8 cellular contexts compared by ENCODE assay signal in genomic region chrX:71128915-71129765, GRCh38. TPM values are rescaled to one million over a fixed set of nuclear protein-coding genes. Genes with fewer than 3 reads are reported as not detected.
DNase-seq lines count a peak whose midpoint lies in the region; ATAC-seq, FAIRE-seq and TF ChIP-seq lines count a peak whose summit lies in the region.

No MANE protein-coding gene starts in this region.

- peaks cover 7 to 22% of the 10 kb centered on the region in 2 donors for H3K36me3 Mint-ChIP-seq in naive B cell
- peaks cover 41 to 44% of the 10 kb centered on the region in 2 donors for H3K36me3 Mint-ChIP-seq in stimulated activated naive B cell treated with anti-CD40 and anti-IgM and Interleukin-4, amounts not matched to agents 10 μg/mL and 1 μg/mL and 100 μg/mL, for 72 hours

- peaks cover 0 to 3% (median 0%) of the 10 kb centered on the region in 7 donors for H3K9me3 Mint-ChIP-seq in naive B cell
- H3K9me3 Mint-ChIP-seq in stimulated activated naive B cell treated with anti-CD40 and anti-IgM and Interleukin-4, amounts not matched to agents 10 μg/mL and 1 μg/mL and 100 μg/mL, for 72 hours = no peaks in the 10 kb centered on the region

- no peak overlapping the region for H3K4me3 ChIP-seq in HEK293 (ENCODE audit: low read depth, low read length)
- H3K4me3 ChIP-seq in endothelial cell of umbilical vein (replicated peaks in 1 of 3; ENCODE audit: insufficient read depth in 1 of 3, low read depth in 1 of 3, low read length in 3 of 3) = no peak overlapping the region

- ATAC-seq in naive B cell (ENCODE audit: low read depth in 2 of 2) = peak; percentile 87 to 94
- peak; percentile 83 to 92 for ATAC-seq in stimulated activated naive B cell treated with anti-CD40 and anti-IgM and Interleukin-4, amounts not matched to agents 10 μg/mL and 1 μg/mL and 100 μg/mL, for 72 hours (replicated peaks)

- H3K4me1 Mint-ChIP-seq in naive B cell = peaks cover 6 to 15% (median 12%) of the 10 kb centered on the region in 3 donors
- H3K4me1 Mint-ChIP-seq in stimulated activated naive B cell treated with anti-CD40 and anti-IgM and Interleukin-4, amounts not matched to agents 10 μg/mL and 1 μg/mL and 100 μg/mL, for 72 hours = peaks cover 18 to 20% of the 10 kb centered on the region in 2 donors

- dilution Hi-C loops in endothelial cell of umbilical vein (cut with MboI; ENCODE audit: extremely low pct_ligation_motif_present, low sequenced_read_pairs) = no loop called here

- H3K4me2 ChIP-seq in endothelial cell of umbilical vein (ENCODE audit: insufficient read depth, low read length) = no peak overlapping the region

- H3K79me2 ChIP-seq in endothelial cell of umbilical vein (ENCODE audit: control insufficient read depth, insufficient read depth, low read length) = no peaks in the 10 kb centered on the region

- H4K20me1 ChIP-seq in endothelial cell of umbilical vein (replicated peaks; ENCODE audit: control insufficient read depth, extremely low read depth, insufficient read depth, low read length) = no peaks in the 10 kb centered on the region

- peak overlapping the region in 1 of 8 donors; percentile 1 for H3K4me3 Mint-ChIP-seq in naive B cell
- H3K4me3 Mint-ChIP-seq in stimulated activated naive B cell treated with anti-CD40 and anti-IgM and Interleukin-4, amounts not matched to agents 10 μg/mL and 1 μg/mL and 100 μg/mL, for 72 hours = no peak overlapping the region

- CTCF ChIA-PET in HEK293 (lab: Yijun Ruan, JAX) (interaction anchor here (0.5 to 2.8 kb wide), 14 partner anchors 10 to 975 kb away, joined by 3 to 24 read pairs (median 4); partner anchors contain the start of gene MED12), endothelial cell of umbilical vein (lab: Charles Lee) (interaction anchor here (0.6 to 1.6 kb wide), 6 partner anchors 11 to 159 kb away, joined by 3 to 10 read pairs (median 4); partner anchors contain the start of gene MED12)

- H3K9me1 ChIP-seq in endothelial cell of umbilical vein (replicated peaks; ENCODE audit: control insufficient read depth, extremely low read depth, insufficient read depth, low read length) = no peaks in the 10 kb centered on the region

- POLR2A ChIA-PET in HEK293 (lab: Yijun Ruan, JAX) = no interaction called here
- POLR2A ChIA-PET in endothelial cell of umbilical vein (lab: Charles Lee) = no interaction called here

- H3K27me3 Mint-ChIP-seq in naive B cell = no peaks in the 10 kb centered on the region
- H3K27me3 Mint-ChIP-seq in stimulated activated naive B cell treated with anti-CD40 and anti-IgM and Interleukin-4, amounts not matched to agents 10 μg/mL and 1 μg/mL and 100 μg/mL, for 72 hours = peaks cover 0 to 5% of the 10 kb centered on the region in 2 donors

- H3K27ac ChIP-seq in HEK293 (ENCODE audit: extremely low read depth, low read depth, low read length) (no peak overlapping the region), endothelial cell of umbilical vein (ENCODE audit: insufficient read depth, low read depth, low read length) (no peak overlapping the region)

- TF ChIP-seq CTCF in HEK293 (tag by site-specific recombination; IDR thresholded peaks at IDR 0.05) (peak; percentile 83), endothelial cell of umbilical vein (IDR thresholded peaks at IDR 0.05; ENCODE audit: extremely low read depth in 1 of 2, insufficient read depth in 1 of 2, low read depth in 1 of 2, low read length in 2 of 2) (peak; percentile 70 to 73)

- TSS peak; percentile 7 for BruUV-seq in endothelial cell of umbilical vein (replicated peaks; lab: Mats Ljungman, UMichigan)

- H3K27me3 ChIP-seq in endothelial cell of umbilical vein (ENCODE audit: control insufficient read depth in 2 of 2, insufficient read depth in 2 of 2, low read length in 2 of 2) = no peaks in the 10 kb centered on the region

- no peaks in the 10 kb centered on the region for H3K9me3 ChIP-seq in HEK293 (ENCODE audit: control insufficient read depth, insufficient read depth, low read depth, low read length)
- no peaks in the 10 kb centered on the region for H3K9me3 ChIP-seq in endothelial cell of umbilical vein (replicated peaks; ENCODE audit: control insufficient read depth, insufficient read depth, low read length)

- H3K36me3 ChIP-seq in HEK293 (ENCODE audit: control insufficient read depth in 2 of 2, insufficient read depth in 1 of 2, low read length in 2 of 2) (peaks cover 16 to 96% of the 10 kb centered on the region in 2 experiments), endothelial cell of umbilical vein (ENCODE audit: control insufficient read depth in 2 of 2, extremely low read depth in 1 of 2, insufficient read depth in 2 of 2, low read length in 2 of 2) (peaks cover 9 to 60% of the 10 kb centered on the region in 2 experiments)

- no peak for TF ChIP-seq POLR2A in endothelial cell of umbilical vein (IDR thresholded peaks at IDR 0.05; ENCODE audit: low read depth, low read length)

- peak; percentile 84 for FAIRE-seq in endothelial cell of umbilical vein (lab: Jason Lieb, UNC)

- no peak overlapping the region for H3K9ac ChIP-seq in endothelial cell of umbilical vein (replicated peaks; ENCODE audit: extremely low read depth, insufficient read depth, low read length)

- H3K4me1 ChIP-seq in HEK293 (ENCODE audit: control insufficient read depth, insufficient read depth, low read length) (no peaks in the 10 kb centered on the region), endothelial cell of umbilical vein (ENCODE audit: control insufficient read depth, extremely low read depth, insufficient read depth, low read length) (no peaks in the 10 kb centered on the region)

- intact Hi-C loops in endothelial cell of umbilical vein (cut with micrococcal nuclease) = loop anchor here (1.0 to 5.0 kb wide), 5 partner anchors 11 to 362 kb away; partner anchors contain the start of genes MED12 and SNX12

- H3K27ac Mint-ChIP-seq in naive B cell = peak overlapping the region; percentile 51 to 95 (median 76)
- H3K27ac Mint-ChIP-seq in stimulated activated naive B cell treated with anti-CD40 and anti-IgM and Interleukin-4, amounts not matched to agents 10 μg/mL and 1 μg/mL and 100 μg/mL, for 72 hours = peak overlapping the region; percentile 70

- DNase-seq in EL (peak; percentile 37), NOMO-1 treated with DMSO at 0.1 percent for 48 hours (lab: John Stamatoyannopoulos, UW; ENCODE audit: unreplicated experiment) (peak; percentile 36), endothelial cell of umbilical vein (ENCODE audit: low read depth, low spot score) (peak; percentile 64), naive B cell (peak; percentile 65), DMS79 (lab: John Stamatoyannopoulos, UW) (no peak)
- DNase-seq in activated CD8-positive, alpha-beta memory T cell treated with anti-CD3 and anti-CD28 coated beads, Interleukin-2, amount 50 U/mL, for 48 hours = peak; percentile 82
- DNase-seq in stimulated activated naive B cell treated with anti-CD40 and anti-IgM and Interleukin-4, amounts not matched to agents 10 μg/mL and 1 μg/mL and 100 μg/mL, for 72 hours = peak; percentile 48

- H2AFZ ChIP-seq in endothelial cell of umbilical vein (ENCODE audit: low read depth, low read length) = no peak overlapping the region

RNA-seq across cellular contexts. Expression of gene MED12, which starts 10.7 kb away (rescaled TPM):
- 61.4 and 65.3 TPM in 2 replicates for total RNA-seq in endothelial cell of umbilical vein
- polyA plus RNA-seq in endothelial cell of umbilical vein = 27.4 and 28.1 TPM in 2 replicates
- 17.7 and 19.2 TPM in 2 replicates for polyA plus RNA-seq in endothelial cell of umbilical vein (2011; cell fraction: cytosol; rRNA removed)
- 88.6 and 113 TPM in 2 replicates for polyA plus RNA-seq in endothelial cell of umbilical vein (2011; cell fraction: nucleus; rRNA removed)
- 28.6 and 35.5 TPM in 2 replicates for polyA plus RNA-seq in endothelial cell of umbilical vein (2012)
- polyA minus RNA-seq in endothelial cell of umbilical vein = 123 and 148 TPM in 2 replicates
- polyA minus RNA-seq in endothelial cell of umbilical vein (2011; cell fraction: cytosol; rRNA and poly(A)+ RNA removed) = 26.2 TPM
- polyA minus RNA-seq in endothelial cell of umbilical vein (2011; cell fraction: nucleus; rRNA and poly(A)+ RNA removed) = 101 and 112 TPM in 2 replicates
- polyA plus RNA-seq in naive B cell (ENCODE audit: low read depth in 6 of 6) = 10 to 100 TPM in 2 of 6 donors, 1 to 10 TPM in 4; 7.2 to 20.3 (median 9.0) TPM

RNA-seq across cellular contexts. Expression of gene NLGN3, which starts 15.5 kb away (rescaled TPM):
- total RNA-seq in endothelial cell of umbilical vein = 0.40 and 0.85 TPM in 2 replicates
- polyA plus RNA-seq in endothelial cell of umbilical vein (0.37 and 0.40 TPM in 2 replicates), naive B cell (ENCODE audit: low read depth in 6 of 6) (under 1 TPM in 2 of 6 donors, not detected in 4; 0.09 to 0.35 TPM)
- polyA plus RNA-seq in endothelial cell of umbilical vein (2011; cell fraction: cytosol; rRNA removed) = 0.10 and 0.17 TPM in 2 replicates
- 1.1 and 1.6 TPM in 2 replicates for polyA plus RNA-seq in endothelial cell of umbilical vein (2011; cell fraction: nucleus; rRNA removed)
- 0.31 and 0.48 TPM in 2 replicates for polyA plus RNA-seq in endothelial cell of umbilical vein (2012)
- 0.28 and 0.85 TPM in 2 replicates for polyA minus RNA-seq in endothelial cell of umbilical vein
- polyA minus RNA-seq in endothelial cell of umbilical vein (2011; cell fraction: cytosol; rRNA and poly(A)+ RNA removed) = 0.41 TPM
- polyA minus RNA-seq in endothelial cell of umbilical vein (2011; cell fraction: nucleus; rRNA and poly(A)+ RNA removed) = 0.67 and 1.4 TPM in 2 replicates

RNA-seq across cellular contexts. Expression of gene IL2RG, which starts 17.8 kb away (rescaled TPM):
- not detected in 2 replicates for total RNA-seq in endothelial cell of umbilical vein
- polyA plus RNA-seq in endothelial cell of umbilical vein = 0.07 TPM in 1 of 2 replicates, not detected in the other
- not detected in 2 replicates for polyA plus RNA-seq in endothelial cell of umbilical vein (2011; cell fraction: cytosol; rRNA removed)
- not detected in 2 replicates for polyA plus RNA-seq in endothelial cell of umbilical vein (2011; cell fraction: nucleus; rRNA removed)
- polyA plus RNA-seq in endothelial cell of umbilical vein (2012) = not detected in 2 replicates
- 2.5 TPM in 1 of 2 replicates, not detected in the other for polyA minus RNA-seq in endothelial cell of umbilical vein
- polyA minus RNA-seq in endothelial cell of umbilical vein (2011; cell fraction: cytosol; rRNA and poly(A)+ RNA removed) = not detected
- polyA minus RNA-seq in endothelial cell of umbilical vein (2011; cell fraction: nucleus; rRNA and poly(A)+ RNA removed) = not detected in 2 replicates
- polyA plus RNA-seq in naive B cell (ENCODE audit: low read depth in 6 of 6) = 1,000 to 10,000 TPM in 1 of 6 donors, 100 to 1,000 TPM in 5; 789 to 1,133 (median 826) TPM

RNA-seq across cellular contexts. Expression of gene CXorf65, which starts 22.6 kb away (rescaled TPM):
- not detected in 2 replicates for total RNA-seq in endothelial cell of umbilical vein
- polyA plus RNA-seq in endothelial cell of umbilical vein (not detected in 2 replicates), naive B cell (ENCODE audit: low read depth in 6 of 6) (1 to 10 TPM in 5 of 6 donors, under 1 TPM in 1; 0.46 to 6.2 (median 2.0) TPM)
- polyA plus RNA-seq in endothelial cell of umbilical vein (2011; cell fraction: cytosol; rRNA removed) = not detected in 2 replicates
- polyA plus RNA-seq in endothelial cell of umbilical vein (2011; cell fraction: nucleus; rRNA removed) = not detected in 2 replicates
- polyA plus RNA-seq in endothelial cell of umbilical vein (2012) = not detected in 2 replicates
- polyA minus RNA-seq in endothelial cell of umbilical vein = not detected in 2 replicates
- not detected for polyA minus RNA-seq in endothelial cell of umbilical vein (2011; cell fraction: cytosol; rRNA and poly(A)+ RNA removed)
- not detected in 2 replicates for polyA minus RNA-seq in endothelial cell of umbilical vein (2011; cell fraction: nucleus; rRNA and poly(A)+ RNA removed)

RNA-seq across cellular contexts. Expression of gene FOXO4, which starts 33.5 kb away (rescaled TPM):
- total RNA-seq in endothelial cell of umbilical vein = 10.6 and 11.0 TPM in 2 replicates
- polyA plus RNA-seq in endothelial cell of umbilical vein = 4.7 and 5.6 TPM in 2 replicates
- 2.7 and 3.5 TPM in 2 replicates for polyA plus RNA-seq in endothelial cell of umbilical vein (2011; cell fraction: cytosol; rRNA removed)
- polyA plus RNA-seq in endothelial cell of umbilical vein (2011; cell fraction: nucleus; rRNA removed) = 2.9 and 4.4 TPM in 2 replicates
- polyA plus RNA-seq in endothelial cell of umbilical vein (2012) = 3.1 and 4.4 TPM in 2 replicates
- 2.9 and 4.8 TPM in 2 replicates for polyA minus RNA-seq in endothelial cell of umbilical vein
- 16.4 TPM for polyA minus RNA-seq in endothelial cell of umbilical vein (2011; cell fraction: cytosol; rRNA and poly(A)+ RNA removed)
- 1.7 and 2.5 TPM in 2 replicates for polyA minus RNA-seq in endothelial cell of umbilical vein (2011; cell fraction: nucleus; rRNA and poly(A)+ RNA removed)
- polyA plus RNA-seq in naive B cell (ENCODE audit: low read depth in 6 of 6) = 1 to 10 TPM; 1.1 to 3.7 (median 2.2) TPM

Comparison
In these comparisons a context has a peak if more than half of its experiments do, and no peak if none do; other contexts are left out.
1. RNA of gene IL2RG, which starts 17.8 kb away (polyA plus RNA-seq): 789 to 1,133 TPM in naive B cell; 0.07 TPM in endothelial cell of umbilical vein; every median in the first group is over 100 times any median in the second.